1 cellular context compared by ENCODE assay signal in the genomic region with DNA sequence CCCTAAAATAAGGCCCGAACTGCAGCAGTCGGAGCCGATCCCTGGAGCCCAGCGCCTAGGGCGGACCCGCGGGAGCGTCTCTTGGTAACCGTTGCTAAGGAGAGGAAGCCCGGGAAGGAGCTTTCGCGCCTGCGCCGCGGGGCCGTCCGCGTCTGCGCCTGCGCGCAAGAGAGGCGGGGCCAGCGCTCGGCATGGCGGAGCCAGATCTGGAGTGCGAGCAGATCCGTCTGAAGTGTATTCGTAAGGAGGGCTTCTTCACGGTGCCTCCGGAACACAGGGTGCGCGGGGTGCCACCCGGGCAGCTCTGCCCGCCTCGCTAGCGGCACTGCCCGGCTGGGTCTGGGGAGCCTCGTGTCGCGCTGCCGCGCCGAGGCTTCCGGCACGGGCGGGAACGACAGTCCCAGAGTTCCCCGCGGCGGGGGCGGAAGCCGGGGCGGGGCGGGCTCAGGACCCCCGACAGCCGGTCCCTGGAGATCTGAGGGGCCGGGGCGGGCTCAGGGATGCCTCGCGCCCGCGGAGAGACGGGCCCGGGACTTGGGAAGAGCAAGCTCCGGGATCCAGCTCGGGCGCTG.
TF ChIP-seq lines count a peak whose summit lies in the region.

CDK10 (plus strand) TSS at position 170 of the 572 bp plus-strand sequence; CDS start at position 192, 22 bp downstream.

TF ChIP-seq in K562, 482 proteins besides CTCF, POLR2A, EP300 and RAD21 (continued from another document and continues in another):
- TF ChIP-seq ZMIZ1 (IDR thresholded peaks at IDR 0.05; ENCODE audit: low read depth in 2 of 2, low read length in 2 of 2): 0 out of 4 replicates have a peak, but pooled peaks of 1 of the 2 experiments have one; percentile 19
- peak; percentile 98 for TF ChIP-seq MYC (IDR thresholded peaks at IDR 0.05; ENCODE audit: low read depth, low read length)
- peak; percentile 31; the same call in 1 of the 2 replicates for TF ChIP-seq MYC (CRISPR knock-in tag; IDR thresholded peaks at IDR 0.05; ENCODE audit: borderline replicate concordance, low read depth)
- TF ChIP-seq, protein P1, sequence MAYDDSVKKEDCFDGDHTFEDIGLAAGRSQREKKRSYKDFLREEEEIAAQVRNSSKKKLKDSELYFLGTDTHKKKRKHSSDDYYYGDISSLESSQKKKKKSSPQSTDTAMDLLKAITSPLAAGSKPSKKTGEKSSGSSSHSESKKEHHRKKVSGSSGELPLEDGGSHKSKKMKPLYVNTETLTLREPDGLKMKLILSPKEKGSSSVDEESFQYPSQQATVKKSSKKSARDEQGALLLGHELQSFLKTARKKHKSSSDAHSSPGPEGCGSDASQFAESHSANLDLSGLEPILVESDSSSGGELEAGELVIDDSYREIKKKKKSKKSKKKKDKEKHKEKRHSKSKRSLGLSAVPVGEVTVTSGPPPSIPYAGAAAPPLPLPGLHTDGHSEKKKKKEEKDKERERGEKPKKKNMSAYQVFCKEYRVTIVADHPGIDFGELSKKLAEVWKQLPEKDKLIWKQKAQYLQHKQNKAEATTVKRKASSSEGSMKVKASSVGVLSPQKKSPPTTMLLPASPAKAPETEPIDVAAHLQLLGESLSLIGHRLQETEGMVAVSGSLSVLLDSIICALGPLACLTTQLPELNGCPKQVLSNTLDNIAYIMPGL (CRISPR knock-in tag; IDR thresholded peaks at IDR 0.05): no peak
- 0 out of 6 replicates have a peak, but pooled peaks of 1 of the 3 experiments have one; percentile 29 for TF ChIP-seq ZBTB11 (CRISPR knock-in tag; IDR thresholded peaks at IDR 0.05)
- no peak for TF ChIP-seq ZNF398 (CRISPR knock-in tag; IDR thresholded peaks at IDR 0.05)
- TF ChIP-seq E2F3 (CRISPR knock-in tag; IDR thresholded peaks at IDR 0.05): peak; percentile 85
- no peak for TF ChIP-seq SMC3 (conservative IDR thresholded peaks at IDR 0.05; ENCODE audit: insufficient read depth, low read depth, low read length)
- peak; percentile 92 for TF ChIP-seq KDM5B (IDR thresholded peaks at IDR 0.05; ENCODE audit: insufficient replicate concordance, low read depth, low read length)
- no peak for TF ChIP-seq RERE (CRISPR knock-in tag; IDR thresholded peaks at IDR 0.05; ENCODE audit: borderline replicate concordance)
- no peak for TF ChIP-seq RREB1 (CRISPR knock-in tag; IDR thresholded peaks at IDR 0.05)
- TF ChIP-seq PKNOX1 (IDR thresholded peaks at IDR 0.05): no peak
- peak; percentile 47; the same call in 1 of the 2 replicates for TF ChIP-seq SMAD4 (CRISPR knock-in tag; conservative IDR thresholded peaks at IDR 0.05)
- TF ChIP-seq CHD1 (IDR thresholded peaks at IDR 0.05; ENCODE audit: low read length): no peak
- no peak for TF ChIP-seq RBM39 (optimal IDR thresholded peaks at IDR 0.05; ENCODE audit: low read depth, low read length)
- TF ChIP-seq HMG20B (CRISPR knock-in tag; IDR thresholded peaks at IDR 0.05): no peak
- no peak for TF ChIP-seq NFATC3 (IDR thresholded peaks at IDR 0.05)
- TF ChIP-seq HMG20A (CRISPR knock-in tag; conservative IDR thresholded peaks at IDR 0.05): no peak
- TF ChIP-seq, protein P2, sequence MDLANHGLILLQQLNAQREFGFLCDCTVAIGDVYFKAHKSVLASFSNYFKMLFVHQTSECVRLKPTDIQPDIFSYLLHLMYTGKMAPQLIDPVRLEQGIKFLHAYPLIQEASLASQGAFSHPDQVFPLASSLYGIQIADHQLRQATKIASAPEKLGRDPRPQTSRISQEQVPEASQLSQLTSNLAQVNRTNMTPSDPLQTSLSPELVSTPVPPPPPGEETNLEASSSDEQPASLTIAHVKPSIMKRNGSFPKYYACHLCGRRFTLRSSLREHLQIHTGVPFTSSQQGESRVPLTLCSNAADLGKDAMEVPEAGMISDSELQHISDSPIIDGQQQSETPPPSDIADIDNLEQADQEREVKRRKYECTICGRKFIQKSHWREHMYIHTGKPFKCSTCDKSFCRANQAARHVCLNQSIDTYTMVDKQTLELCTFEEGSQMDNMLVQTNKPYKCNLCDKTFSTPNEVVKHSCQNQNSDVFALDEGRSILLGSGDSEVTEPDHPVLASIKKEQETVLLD (IDR thresholded peaks at IDR 0.05): peak; percentile 86
- no peak for TF ChIP-seq SOX6 (IDR thresholded peaks at IDR 0.05)
- TF ChIP-seq ZNF282 (CRISPR knock-in tag; IDR thresholded peaks at IDR 0.05): no peak
- no peak for TF ChIP-seq ZNF232 (CRISPR knock-in tag; IDR thresholded peaks at IDR 0.05)
- no peak for TF ChIP-seq HDGF (IDR thresholded peaks at IDR 0.05)
- TF ChIP-seq MAFF (IDR thresholded peaks at IDR 0.05; ENCODE audit: low read length): no peak
